ENCODE assay signal across 1 cellular context in the genomic region with DNA sequence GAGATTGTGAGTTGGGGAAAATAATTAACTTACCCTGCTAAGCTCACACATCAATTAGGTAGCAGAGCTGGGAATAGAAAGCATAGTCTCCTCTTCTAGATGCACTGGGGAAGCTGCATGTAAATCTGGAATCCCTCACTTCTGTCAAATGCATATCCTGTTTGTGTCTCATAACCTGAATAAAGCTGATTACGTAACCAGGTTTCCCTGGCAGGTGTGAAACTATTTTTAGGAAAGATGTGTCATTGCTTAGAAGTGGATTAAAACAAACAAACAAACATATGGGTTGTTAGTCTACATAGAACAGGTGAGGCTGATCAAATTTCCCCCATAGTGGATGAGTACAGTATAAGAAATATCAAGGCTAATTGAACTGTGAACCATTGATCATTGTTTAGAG. TPM values are rescaled to one million over a fixed set of nuclear protein-coding genes. Genes with fewer than 3 reads are reported as not detected.
"Had no signal": no experiment of that assay in that cellular context is flagged by ENCODE, and none has a peak within 500 bp of the region (broad histone marks: within the 10 kb centered on the region; RNA-seq: fewer than 3 reads in every experiment).

No MANE protein-coding gene starts in this region.

RNA-seq across cellular contexts. Expression of gene PGM5, which starts 27.5 kb away (rescaled TPM):
- total RNA-seq: HepG2 had no signal
